Comparison of ENCODE assay signal across 22 cellular contexts in the genomic region with DNA sequence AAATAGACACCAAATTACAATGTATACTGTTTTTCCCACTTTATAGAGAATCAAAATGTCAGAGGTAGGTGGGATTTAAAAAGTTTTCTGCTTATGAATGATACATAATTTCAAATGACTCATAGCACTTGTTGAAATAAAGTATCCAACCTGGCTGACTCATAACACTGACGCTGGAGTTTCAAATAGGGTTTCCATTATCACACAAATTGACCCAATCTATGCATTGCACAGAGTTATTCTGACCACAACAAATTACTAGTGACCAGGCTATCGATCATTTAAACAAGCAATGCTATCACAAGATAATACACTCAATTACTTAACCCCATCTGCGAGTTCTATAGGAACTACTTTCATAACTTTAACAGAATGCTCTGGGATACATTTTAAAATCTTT. TPM values are rescaled to one million over a fixed set of nuclear protein-coding genes. Genes with fewer than 3 reads are reported as not detected.
DNase-seq lines count a peak whose midpoint lies in the region; ATAC-seq, FAIRE-seq and TF ChIP-seq lines count a peak whose summit lies in the region.
"Had no signal": no experiment of that assay in that cellular context is flagged by ENCODE, and none has a peak within 500 bp of the region (broad histone marks: within the 10 kb centered on the region; RNA-seq: fewer than 3 reads in every experiment).

No MANE protein-coding gene starts in this region.

- BruUV-seq in PC-9 (replicated peaks; lab: Mats Ljungman, UMichigan) (no TSS peak), endothelial cell of umbilical vein (replicated peaks; lab: Mats Ljungman, UMichigan) (no TSS peak)

- dilution Hi-C loops in endothelial cell of umbilical vein (cut with MboI; ENCODE audit: extremely low pct_ligation_motif_present, low sequenced_read_pairs), result no loop called here

- no peak overlapping the region for H2BK5ac ChIP-seq in mesendoderm (ENCODE audit: low read length)

- CTCF ChIA-PET in PC-9 (lab: Charles Lee), result no interaction called here
- CTCF ChIA-PET in endothelial cell of umbilical vein (lab: Charles Lee), result no interaction called here

- no CpG with 5 or more reads among the region's 3 CpGs for WGBS in mesendoderm (ENCODE audit: extremely low coverage, insufficient coverage, low lambda C conversion rate)

- H3K56ac ChIP-seq in mesendoderm (ENCODE audit: low read length), result no peak overlapping the region

- intact Hi-C loops in PC-9 (cut with micrococcal nuclease; ENCODE audit: unreplicated experiment), result no loop called here
- intact Hi-C loops in endothelial cell of umbilical vein (cut with micrococcal nuclease), result no loop called here

- H3F3A ChIP-seq in PC-9 (ENCODE audit: insufficient read depth, low read depth), result peaks cover 29% of the 10 kb centered on the region; the same call in 1 of the 2 replicates

- no peaks in the 10 kb centered on the region for H3K9me3 ChIP-seq in PC-9 (ENCODE audit: insufficient read depth, low read depth)
- no peaks in the 10 kb centered on the region for H3K9me3 ChIP-seq in endothelial cell of umbilical vein (replicated peaks; ENCODE audit: control insufficient read depth, insufficient read depth, low read length)
- H3K9me3 ChIP-seq: neutrophil, right atrium auricular region, tibial artery had no signal

- no peak overlapping the region for H3K23ac ChIP-seq in mesendoderm (ENCODE audit: low read length)

- H4K20me1 ChIP-seq in PC-9 (ENCODE audit: insufficient read depth) (no peaks in the 10 kb centered on the region), endothelial cell of umbilical vein (replicated peaks; ENCODE audit: control insufficient read depth, extremely low read depth, insufficient read depth, low read length) (no peaks in the 10 kb centered on the region)

- H3K4me1 ChIP-seq in PC-9 (replicated peaks; ENCODE audit: insufficient read depth) (peaks cover 33% of the 10 kb centered on the region), endothelial cell of umbilical vein (ENCODE audit: control insufficient read depth, extremely low read depth, insufficient read depth, low read length) (no peaks in the 10 kb centered on the region), mesendoderm (ENCODE audit: control insufficient read depth, low read depth, low read length) (no peaks in the 10 kb centered on the region)
- H3K4me1 ChIP-seq: tibial artery had no signal

- no peaks in the 10 kb centered on the region for H3K9me2 ChIP-seq in PC-9 (ENCODE audit: insufficient read depth)

- H3K79me1 ChIP-seq in mesendoderm (ENCODE audit: low read length), result no peaks in the 10 kb centered on the region

- POLR2A ChIA-PET in PC-9 (lab: Charles Lee; ENCODE audit: unreplicated experiment), result no interaction called here
- POLR2A ChIA-PET in endothelial cell of umbilical vein (lab: Charles Lee), result no interaction called here

- no peak overlapping the region for H4K8ac ChIP-seq in mesendoderm (ENCODE audit: low read depth, low read length)

- H4K5ac ChIP-seq in mesendoderm (ENCODE audit: low read length), result no peak overlapping the region

- no peak overlapping the region for H2BK15ac ChIP-seq in mesendoderm (replicated peaks; ENCODE audit: low read depth)

- H3K9ac ChIP-seq in endothelial cell of umbilical vein (replicated peaks; ENCODE audit: extremely low read depth, insufficient read depth, low read length), result no peak overlapping the region
- H3K9ac ChIP-seq in mesendoderm (ENCODE audit: low read length), result no peak overlapping the region

- H3K4me2 ChIP-seq in PC-9 (peak overlapping the region; percentile 44), endothelial cell of umbilical vein (ENCODE audit: insufficient read depth, low read length) (no peak overlapping the region), mesendoderm (ENCODE audit: low read length) (no peak overlapping the region)

- H2AK5ac ChIP-seq in mesendoderm (ENCODE audit: low read length), result no peak overlapping the region

- no peaks in the 10 kb centered on the region for H3K27me3 ChIP-seq in PC-9 (ENCODE audit: insufficient read depth, low read depth)
- peaks cover 9 to 19% of the 10 kb centered on the region in 2 experiments for H3K27me3 ChIP-seq in endothelial cell of umbilical vein (ENCODE audit: control insufficient read depth in 2 of 2, insufficient read depth in 2 of 2, low read length in 2 of 2)
- no peaks in the 10 kb centered on the region for H3K27me3 ChIP-seq in mesendoderm (ENCODE audit: insufficient read depth, low read length, poor library complexity)
- H3K27me3 ChIP-seq: right atrium auricular region had no signal

- DNase-seq in COLO829 (ENCODE audit: low spot score) (peak; percentile 48), GM12865 (ENCODE audit: low read depth) (peak; percentile 35), PC-9 (peak in 1 of 2 experiments; percentile 87), endothelial cell of umbilical vein (ENCODE audit: low read depth, low spot score) (no peak), CD1c-positive myeloid dendritic cell (ENCODE audit: extremely low spot score) (no peak), mesendoderm (no peak), D721Med (ENCODE audit: insufficient read length, low spot score) (no peak)
- DNase-seq: activated CD4-positive, alpha-beta T cell treated with anti-CD3 and anti-CD28 coated beads for 4 hours; C1 segment of cervical spinal cord; dermis blood vessel endothelial cell; DMS79; NCI-H1092 treated with DMSO at 0.1 percent for 48 hours; NCI-H2171 treated with DMSO at 0.1 percent for 48 hours; SHP77; stimulated activated CD4-positive, alpha-beta T cell treated with anti-CD3 and anti-CD28 coated beads, Interleukin-2, amount 100 ng/mL, for 24 hours; tibial artery had no signal

- TF ChIP-seq CTCF in GM12865 (IDR thresholded peaks at IDR 0.05; ENCODE audit: insufficient read depth, low read depth, low read length, missing control alignments), result no peak
- TF ChIP-seq CTCF in PC-9 (conservative IDR thresholded peaks at IDR 0.05), result no peak
- no peak for TF ChIP-seq CTCF in endothelial cell of umbilical vein (IDR thresholded peaks at IDR 0.05; ENCODE audit: extremely low read depth in 1 of 2, insufficient read depth in 1 of 2, low read depth in 1 of 2, low read length in 2 of 2)
- TF ChIP-seq CTCF in D721Med (IDR thresholded peaks at IDR 0.05; ENCODE audit: insufficient read depth, missing control alignments), result no peak

- H3K18ac ChIP-seq in mesendoderm (ENCODE audit: low read length), result no peak overlapping the region

- H3K79me2 ChIP-seq in PC-9 (ENCODE audit: low read depth), result no peaks in the 10 kb centered on the region
- no peaks in the 10 kb centered on the region for H3K79me2 ChIP-seq in endothelial cell of umbilical vein (ENCODE audit: control insufficient read depth, insufficient read depth, low read length)
- no peaks in the 10 kb centered on the region for H3K79me2 ChIP-seq in mesendoderm (ENCODE audit: control insufficient read depth, insufficient read depth, low read length)

- H3K4me3 ChIP-seq in GM12865 (ENCODE audit: low read depth, low read length) (no peak overlapping the region), PC-9 (no peak overlapping the region), endothelial cell of umbilical vein (replicated peaks in 1 of 3; ENCODE audit: insufficient read depth in 1 of 3, low read depth in 1 of 3, low read length in 3 of 3) (no peak overlapping the region), mesendoderm (ENCODE audit: low read length) (no peak overlapping the region)
- H3K4me3 ChIP-seq: right atrium auricular region, tibial artery had no signal

- TF ChIP-seq POLR2A in endothelial cell of umbilical vein (IDR thresholded peaks at IDR 0.05; ENCODE audit: low read depth, low read length), result no peak

- H2AFZ ChIP-seq in PC-9 (no peak overlapping the region), endothelial cell of umbilical vein (ENCODE audit: low read depth, low read length) (no peak overlapping the region)

- FAIRE-seq in endothelial cell of umbilical vein (lab: Jason Lieb, UNC) (no peak), D721Med (lab: Jason Lieb, UNC) (no peak)
- FAIRE-seq: H1 had no signal

- ATAC-seq in HG03432 (IDR thresholded peaks at IDR 0.05; ENCODE audit: unreplicated experiment), result no peak

- H3K9me1 ChIP-seq in endothelial cell of umbilical vein (replicated peaks; ENCODE audit: control insufficient read depth, extremely low read depth, insufficient read depth, low read length), result no peaks in the 10 kb centered on the region

- H2BK120ac ChIP-seq in mesendoderm (ENCODE audit: low read depth, low read length), result no peak overlapping the region

- no peak overlapping the region for H3K4ac ChIP-seq in mesendoderm (ENCODE audit: low read depth, low read length)

- H3K36me3 ChIP-seq in PC-9 (ENCODE audit: low read depth) (no peaks in the 10 kb centered on the region), endothelial cell of umbilical vein (ENCODE audit: control insufficient read depth in 2 of 2, extremely low read depth in 1 of 2, insufficient read depth in 2 of 2, low read length in 2 of 2) (no peaks in the 10 kb centered on the region), mesendoderm (ENCODE audit: control insufficient read depth, insufficient read depth, low read length) (no peaks in the 10 kb centered on the region)
- H3K36me3 ChIP-seq: neutrophil, right atrium auricular region, tibial artery had no signal

- H3K27ac ChIP-seq in PC-9, result peak overlapping the region; percentile 53
- no peak overlapping the region for H3K27ac ChIP-seq in endothelial cell of umbilical vein (ENCODE audit: insufficient read depth, low read depth, low read length)
- H3K27ac ChIP-seq in mesendoderm (ENCODE audit: low read depth, low read length), result no peak overlapping the region
- H3K27ac ChIP-seq: neutrophil, right atrium auricular region, tibial artery had no signal

RNA-seq across cellular contexts. Expression of a gene that starts 31.9 kb away (rescaled TPM):
- total RNA-seq in PC-9 (2021) (106 and 137 TPM in 2 replicates), endothelial cell of umbilical vein (47.4 and 57.2 TPM in 2 replicates)
- polyA plus RNA-seq in endothelial cell of umbilical vein, result 12.1 and 14.9 TPM in 2 replicates
- 26.1 and 28.8 TPM in 2 replicates for polyA plus RNA-seq in endothelial cell of umbilical vein (2011; cell fraction: cytosol; rRNA removed)
- polyA plus RNA-seq in endothelial cell of umbilical vein (2011; cell fraction: nucleus; rRNA removed), result 15.9 and 16.0 TPM in 2 replicates
- polyA plus RNA-seq in endothelial cell of umbilical vein (2012), result 43.9 and 54.5 TPM in 2 replicates
- polyA minus RNA-seq in endothelial cell of umbilical vein, result 88.1 and 114 TPM in 2 replicates
- 126 TPM for polyA minus RNA-seq in endothelial cell of umbilical vein (2011; cell fraction: cytosol; rRNA and poly(A)+ RNA removed)
- 17.4 and 22.8 TPM in 2 replicates for polyA minus RNA-seq in endothelial cell of umbilical vein (2011; cell fraction: nucleus; rRNA and poly(A)+ RNA removed)
- polyA plus RNA-seq in mesendoderm (2013, experiment 1 of 2), result 23.0 TPM
- polyA plus RNA-seq in mesendoderm (2013, experiment 2 of 2), result 24.1 TPM

RNA-seq across cellular contexts. Expression of a gene that starts 42.3 kb away (rescaled TPM):
- 76.3 and 84.8 TPM in 2 replicates for total RNA-seq in PC-9 (2021)
- total RNA-seq in endothelial cell of umbilical vein, result 107 and 114 TPM in 2 replicates
- polyA plus RNA-seq in endothelial cell of umbilical vein, result 20.2 and 29.0 TPM in 2 replicates
- 52.0 and 63.6 TPM in 2 replicates for polyA plus RNA-seq in endothelial cell of umbilical vein (2011; cell fraction: cytosol; rRNA removed)
- 21.9 and 28.7 TPM in 2 replicates for polyA plus RNA-seq in endothelial cell of umbilical vein (2011; cell fraction: nucleus; rRNA removed)
- polyA plus RNA-seq in endothelial cell of umbilical vein (2012), result 124 and 221 TPM in 2 replicates
- polyA minus RNA-seq in endothelial cell of umbilical vein, result 13.2 and 13.4 TPM in 2 replicates
- 24.8 TPM for polyA minus RNA-seq in endothelial cell of umbilical vein (2011; cell fraction: cytosol; rRNA and poly(A)+ RNA removed)
- polyA minus RNA-seq in endothelial cell of umbilical vein (2011; cell fraction: nucleus; rRNA and poly(A)+ RNA removed), result 34.2 and 44.0 TPM in 2 replicates
- 61.1 TPM for polyA plus RNA-seq in mesendoderm (2013, experiment 1 of 2)
- polyA plus RNA-seq in mesendoderm (2013, experiment 2 of 2), result 59.6 TPM

RNA-seq across cellular contexts. Expression of a gene that starts 55.2 kb away (rescaled TPM):
- total RNA-seq in PC-9 (2021) (0.18 and 0.35 TPM in 2 replicates), endothelial cell of umbilical vein (not detected in 2 replicates)
- polyA plus RNA-seq in endothelial cell of umbilical vein, result 0.02 and 0.04 TPM in 2 replicates
- polyA plus RNA-seq in endothelial cell of umbilical vein (2011; cell fraction: cytosol; rRNA removed), result 0.01 TPM in 1 of 2 replicates, not detected in the other
- 0.13 and 0.20 TPM in 2 replicates for polyA plus RNA-seq in endothelial cell of umbilical vein (2011; cell fraction: nucleus; rRNA removed)
- 0.11 and 0.15 TPM in 2 replicates for polyA plus RNA-seq in endothelial cell of umbilical vein (2012)
- polyA minus RNA-seq in endothelial cell of umbilical vein, result not detected in 2 replicates
- polyA minus RNA-seq in endothelial cell of umbilical vein (2011; cell fraction: cytosol; rRNA and poly(A)+ RNA removed), result not detected
- not detected in 2 replicates for polyA minus RNA-seq in endothelial cell of umbilical vein (2011; cell fraction: nucleus; rRNA and poly(A)+ RNA removed)
- polyA plus RNA-seq in mesendoderm (2013, experiment 1 of 2), result not detected
- not detected for polyA plus RNA-seq in mesendoderm (2013, experiment 2 of 2)
- total RNA-seq: activated T-helper 2 cell treated with anti-CD3 and anti-CD28 coated beads, Interferon-gamma antibody, Interleukin-2, Interleukin-4, amounts not matched to agents 10 μg/mL and 5 μg/mL and 100 μg/mL, durations not matched to agents 14 hours and 24 hours and 36 hours; dermis blood vessel endothelial cell; H1; kidney epithelial cell had no signal
- polyA plus RNA-seq: H1 had no signal

Comparison
In these comparisons a context has a peak if more than half of its experiments do, and no peak if none do; other contexts are left out.
1. DNase-seq: peak in COLO829 (single experiment) and GM12865 (single experiment); none in endothelial cell of umbilical vein (single experiment), CD1c-positive myeloid dendritic cell (single experiment), mesendoderm (single experiment) and D721Med (single experiment).